27 cellular contexts compared by ENCODE assay signal in the genomic region with DNA sequence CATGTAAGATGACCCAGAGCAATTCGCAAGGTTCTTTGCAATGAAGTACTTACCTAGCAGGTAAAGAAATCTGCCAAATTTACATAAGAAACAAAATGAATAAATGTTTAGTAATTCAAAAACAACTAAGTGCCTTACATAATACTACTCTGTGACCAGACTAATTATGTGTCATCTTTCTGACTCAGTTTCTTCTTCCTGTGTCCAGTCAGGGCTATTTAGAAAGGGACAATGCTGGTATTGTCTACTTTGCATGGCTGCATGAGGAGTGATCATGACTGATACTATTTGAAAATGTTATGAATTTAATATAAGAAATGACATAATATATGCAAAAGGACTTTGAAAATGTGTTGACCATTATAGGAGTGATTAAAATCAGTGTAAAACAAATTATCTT.
"Had no signal": no experiment of that assay in that cellular context is flagged by ENCODE, and none has a peak within 500 bp of the region (broad histone marks: within the 10 kb centered on the region; RNA-seq: fewer than 3 reads in every experiment).

No MANE protein-coding gene starts in this region.

- H3K36me3 ChIP-seq: esophagus muscularis mucosa, heart right ventricle, left lung, neural progenitor cell, right lobe of liver, stomach, thyroid gland, vagina had no signal

- H3K4me2 ChIP-seq: neural progenitor cell, smooth muscle cell had no signal

- H3K27ac ChIP-seq: dorsolateral prefrontal cortex, esophagus muscularis mucosa, foreskin keratinocyte, heart right ventricle, left lung, neural progenitor cell, parathyroid adenoma, right lobe of liver, stomach, thyroid gland, vagina had no signal

- H3K9ac ChIP-seq: neural progenitor cell, parathyroid adenoma had no signal

- FAIRE-seq: islet of Langerhans had no signal

- H2AFZ ChIP-seq: neural progenitor cell, parathyroid adenoma had no signal

- H3K79me2 ChIP-seq: parathyroid adenoma had no signal

- H3K9me3 ChIP-seq: right lobe of liver, thyroid gland, vagina had no signal

- H3K4me3 ChIP-seq: dorsolateral prefrontal cortex, esophagus muscularis mucosa, heart right ventricle, left lung, neural progenitor cell, right lobe of liver, smooth muscle cell, stomach, thyroid gland, vagina had no signal

- H3K4me1 ChIP-seq: esophagus muscularis mucosa, foreskin keratinocyte, heart right ventricle, left lung, neural progenitor cell, parathyroid adenoma, right lobe of liver, stomach, thyroid gland, vagina had no signal

- ATAC-seq: foreskin keratinocyte; heart right ventricle; left cardiac atrium; left lung; naive thymus-derived CD4-positive, alpha-beta T cell; right lobe of liver had no signal

- H3K27me3 ChIP-seq: dorsolateral prefrontal cortex, esophagus muscularis mucosa, foreskin keratinocyte, heart right ventricle, left lung, neural progenitor cell, right lobe of liver, stomach, thyroid gland, vagina had no signal

- DNase-seq: cortex of kidney; dorsolateral prefrontal cortex; effector CD4-positive, alpha-beta T cell; glutamatergic neuron; heart right ventricle; hippocampal formation; left cardiac atrium; left lung; mesendoderm; midbrain; naive thymus-derived CD4-positive, alpha-beta T cell; right lobe of liver; stimulated activated CD4-positive, alpha-beta T cell treated with anti-CD3 and anti-CD28 coated beads, Interleukin-12 subunit alpha, Interleukin-12 subunit beta, amount 100 ng/mL, for 4 hours; stimulated activated CD4-positive, alpha-beta T cell treated with anti-CD3 and anti-CD28 coated beads, Interleukin-1b, Interleukin-23, amount 100 ng/mL, for 48 hours; stimulated activated CD4-positive, alpha-beta T cell treated with anti-CD3 and anti-CD28 coated beads, Interleukin-4, amount 100 ng/mL, for 1 hour; stimulated activated CD8-positive, alpha-beta memory T cell treated with anti-CD3 and anti-CD28 coated beads, Interleukin-4, amount 100 ng/mL, for 48 hours; stimulated activated naive CD4-positive, alpha-beta T cell treated with Interleukin-2 at 50 U/mL for 16 hours; stomach; thyroid gland; trophoblast cell had no signal
